Comparison of ENCODE assay signal across 9 cellular contexts in genomic region chr7:74217455-74218342, GRCh38. TPM values are rescaled to one million over a fixed set of nuclear protein-coding genes. Genes with fewer than 3 reads are reported as not detected.
DNase-seq lines count a peak whose midpoint lies in the region; ATAC-seq and TF ChIP-seq lines count a peak whose summit lies in the region.
"Had no signal": no experiment of that assay in that cellular context is flagged by ENCODE, and none has a peak within 500 bp of the region (broad histone marks: within the 10 kb centered on the region; RNA-seq: fewer than 3 reads in every experiment).

No MANE protein-coding gene starts in this region.

- no peaks in the 10 kb centered on the region for H3K9me3 ChIP-seq in aorta (ENCODE audit: control insufficient read depth, low read length)
- no peaks in the 10 kb centered on the region for H3K9me3 ChIP-seq in vagina
- H3K9me3 ChIP-seq in Caco-2, result no peaks in the 10 kb centered on the region

- TF ChIP-seq CTCF in vagina (IDR thresholded peaks at IDR 0.05) (no peak), Caco-2 (IDR thresholded peaks at IDR 0.05; ENCODE audit: insufficient read depth in 1 of 2, low read depth in 1 of 2, low read length in 1 of 2, severe bottlenecking in 1 of 2, unreplicated experiment in 1 of 2) (no peak)

- intact Hi-C loops in activated CD4-positive, alpha-beta memory T cell treated with anti-CD3 and anti-CD28 coated beads for 36 hours (cut with micrococcal nuclease), result no loop called here
- intact Hi-C loops in aorta (cut with DNase I) (no loop called here), vagina (cut with DNase I) (no loop called here), Caco-2 (cut with micrococcal nuclease; ENCODE audit: unreplicated experiment) (no loop called here)

- WGBS in aorta, 2 donors, result 72 to 78% methylated on average over 19 to 20 of the region's 20 CpGs

- H3K36me3 Mint-ChIP-seq in activated naive CD4-positive, alpha-beta T cell treated with anti-CD3 and anti-CD28 coated beads, Interleukin-2, amount 50 U/mL, for 72 hours, result no peaks in the 10 kb centered on the region
- H3K36me3 Mint-ChIP-seq in activated CD4-positive, alpha-beta memory T cell treated with anti-CD3 and anti-CD28 coated beads for 36 hours, result no peaks in the 10 kb centered on the region
- H3K36me3 Mint-ChIP-seq in Caco-2 (ENCODE audit: insufficient read depth, unreplicated experiment), result peaks cover 10% of the 10 kb centered on the region

- no peak for DNase-seq in activated naive CD4-positive, alpha-beta T cell treated with anti-CD3 and anti-CD28 coated beads, Interleukin-2, amount 50 U/mL, for 72 hours (ENCODE audit: low spot score in 2 of 2)
- no peak for DNase-seq in activated naive CD4-positive, alpha-beta T cell treated with anti-CD3 and anti-CD28 coated beads, Interleukin-2, amount 50 U/mL, for 16 hours
- DNase-seq in activated CD4-positive, alpha-beta memory T cell treated with anti-CD3 and anti-CD28 coated beads for 36 hours, result peak; percentile 36
- DNase-seq in aorta (no peak), vagina (ENCODE audit: extremely low spot score in 2 of 2) (no peak), Caco-2 (no peak)

- H3K4me1 Mint-ChIP-seq in activated CD4-positive, alpha-beta memory T cell treated with anti-CD3 and anti-CD28 coated beads for 36 hours (ENCODE audit: low read depth), result peaks cover 14% of the 10 kb centered on the region
- peaks cover 14% of the 10 kb centered on the region for H3K4me1 Mint-ChIP-seq in Caco-2 (ENCODE audit: low read depth, unreplicated experiment)

- no peak for TF ChIP-seq POLR2A in vagina (IDR thresholded peaks at IDR 0.05)

- H3K4me3 ChIP-seq in aorta (ENCODE audit: low read length in 2 of 2), result no peak overlapping the region
- no peak overlapping the region for H3K4me3 ChIP-seq in vagina
- H3K4me3 ChIP-seq in Caco-2 (ENCODE audit: low read depth, low read length), result no peak overlapping the region

- no peaks in the 10 kb centered on the region for H3K9me3 Mint-ChIP-seq in activated naive CD4-positive, alpha-beta T cell treated with anti-CD3 and anti-CD28 coated beads, Interleukin-2, amount 50 U/mL, for 72 hours
- no peaks in the 10 kb centered on the region for H3K9me3 Mint-ChIP-seq in activated CD4-positive, alpha-beta memory T cell treated with anti-CD3 and anti-CD28 coated beads for 36 hours
- no peaks in the 10 kb centered on the region for H3K9me3 Mint-ChIP-seq in Caco-2 (ENCODE audit: unreplicated experiment)

- no peaks in the 10 kb centered on the region for H3K27me3 Mint-ChIP-seq in activated CD4-positive, alpha-beta memory T cell treated with anti-CD3 and anti-CD28 coated beads for 36 hours
- no peaks in the 10 kb centered on the region for H3K27me3 Mint-ChIP-seq in Caco-2 (ENCODE audit: insufficient read depth, unreplicated experiment)

- BruUV-seq in Caco-2 (replicated peaks; lab: Mats Ljungman, UMichigan), result no TSS peak

- no peaks in the 10 kb centered on the region for H3K4me1 ChIP-seq in aorta (ENCODE audit: control insufficient read depth in 1 of 2, insufficient read depth in 2 of 2, low read length in 2 of 2)
- no peaks in the 10 kb centered on the region for H3K4me1 ChIP-seq in vagina
- peaks cover 13% of the 10 kb centered on the region for H3K4me1 ChIP-seq in Caco-2

- peak in 1 of 2 donors; percentile 65 for ATAC-seq in activated naive CD4-positive, alpha-beta T cell treated with anti-CD3 and anti-CD28 coated beads, Interleukin-2, amount 50 U/mL, for 72 hours
- peak; percentile 58 for ATAC-seq in HG03432 (IDR thresholded peaks at IDR 0.05; ENCODE audit: unreplicated experiment)
- peak; percentile 42 for ATAC-seq in aorta (ENCODE audit: low FRiP score)
- no peak for ATAC-seq in HG03469 (IDR thresholded peaks at IDR 0.05; ENCODE audit: unreplicated experiment)

- H3K27ac ChIP-seq in aorta (ENCODE audit: low read depth in 1 of 2, low read length in 2 of 2), result no peak overlapping the region
- no peak overlapping the region for H3K27ac ChIP-seq in vagina
- H3K27ac ChIP-seq: C4-2B had no signal

- H3K27me3 ChIP-seq in aorta (ENCODE audit: control insufficient read depth in 1 of 2, insufficient read depth in 2 of 2, low read length in 1 of 2) (no peaks in the 10 kb centered on the region), vagina (no peaks in the 10 kb centered on the region), Caco-2 (replicated peaks; ENCODE audit: control insufficient read depth, insufficient read depth, low read length) (no peaks in the 10 kb centered on the region)

- H3K36me3 ChIP-seq in aorta (ENCODE audit: control insufficient read depth in 1 of 2, insufficient read depth in 2 of 2, low read length in 1 of 2) (no peaks in the 10 kb centered on the region), vagina (no peaks in the 10 kb centered on the region), Caco-2 (ENCODE audit: control insufficient read depth, insufficient read depth, low read length) (no peaks in the 10 kb centered on the region)

- peak overlapping the region; percentile 35 to 60 for H3K27ac Mint-ChIP-seq in activated naive CD4-positive, alpha-beta T cell treated with anti-CD3 and anti-CD28 coated beads, Interleukin-2, amount 50 U/mL, for 72 hours
- H3K27ac Mint-ChIP-seq in activated CD4-positive, alpha-beta memory T cell treated with anti-CD3 and anti-CD28 coated beads for 36 hours, result no peak overlapping the region
- H3K27ac Mint-ChIP-seq in Caco-2 (ENCODE audit: unreplicated experiment), result no peak overlapping the region

- H3K4me3 Mint-ChIP-seq in activated CD4-positive, alpha-beta memory T cell treated with anti-CD3 and anti-CD28 coated beads for 36 hours, result no peak overlapping the region
- no peak overlapping the region for H3K4me3 Mint-ChIP-seq in Caco-2 (ENCODE audit: unreplicated experiment)

- POLR2A ChIA-PET in activated CD4-positive, alpha-beta memory T cell treated with anti-CD3 and anti-CD28 coated beads for 36 hours (lab: Charles Lee), result interaction anchor here (0.6 kb wide), 1 partner anchor 86 kb away, joined by 4 read pairs; no protein-coding TSS in a partner anchor
- POLR2A ChIA-PET in Caco-2 (lab: Charles Lee), result no interaction called here

- CTCF ChIA-PET in activated CD4-positive, alpha-beta memory T cell treated with anti-CD3 and anti-CD28 coated beads for 36 hours (lab: Charles Lee), result interaction anchor here (2.1 to 5.1 kb wide), 2 partner anchors 11 to 183 kb away, joined by 11 to 32 read pairs; no protein-coding TSS in a partner anchor
- CTCF ChIA-PET in Caco-2 (lab: Charles Lee), result interaction anchor here (0.7 to 2.1 kb wide), 2 partner anchors 11 to 184 kb away, joined by 3 to 9 read pairs; no protein-coding TSS in a partner anchor

RNA-seq across cellular contexts. Expression of gene LAT2, which starts 7.9 kb away (rescaled TPM):
- 1 to 10 TPM; 7.7 to 9.6 TPM for total RNA-seq in activated naive CD4-positive, alpha-beta T cell treated with anti-CD3 and anti-CD28 coated beads, Interleukin-2, amount 50 U/mL, for 72 hours
- total RNA-seq in activated CD4-positive, alpha-beta memory T cell treated with anti-CD3 and anti-CD28 coated beads for 36 hours, result 1 to 10 TPM; 6.6 to 6.7 TPM
- total RNA-seq in aorta (10 to 100 TPM; 12.0 to 17.0 TPM), vagina (4.2 TPM), Caco-2 (2022) (1.2 and 1.3 TPM in 2 replicates)
- polyA plus RNA-seq in aorta, result 10 to 100 TPM in 1 of 2 donors, 1 to 10 TPM in 1; 4.2 to 12.4 TPM

RNA-seq across cellular contexts. Expression of gene RFC2, which starts 36.5 kb away (rescaled TPM):
- 10 to 100 TPM; 80.1 to 84.5 TPM for total RNA-seq in activated naive CD4-positive, alpha-beta T cell treated with anti-CD3 and anti-CD28 coated beads, Interleukin-2, amount 50 U/mL, for 72 hours
- total RNA-seq in activated CD4-positive, alpha-beta memory T cell treated with anti-CD3 and anti-CD28 coated beads for 36 hours, result 10 to 100 TPM; 80.8 to 81.1 TPM
- total RNA-seq in aorta, result 10 to 100 TPM; 13.7 to 14.2 TPM
- 10 to 100 TPM; 12.8 to 16.1 TPM for polyA plus RNA-seq in aorta
- 14.5 TPM for total RNA-seq in vagina
- 64.9 and 75.6 TPM in 2 replicates for total RNA-seq in Caco-2 (2022)

RNA-seq across cellular contexts. Expression of gene EIF4H, which starts 43.5 kb away (rescaled TPM):
- 100 to 1,000 TPM; 255 to 470 TPM for total RNA-seq in activated naive CD4-positive, alpha-beta T cell treated with anti-CD3 and anti-CD28 coated beads, Interleukin-2, amount 50 U/mL, for 72 hours
- 100 to 1,000 TPM; 400 to 410 TPM for total RNA-seq in activated CD4-positive, alpha-beta memory T cell treated with anti-CD3 and anti-CD28 coated beads for 36 hours
- total RNA-seq in aorta, result 100 to 1,000 TPM; 190 to 207 TPM
- polyA plus RNA-seq in aorta, result 100 to 1,000 TPM; 140 to 183 TPM
- total RNA-seq in vagina, result 139 TPM
- total RNA-seq in Caco-2 (2022), result 370 TPM in 2 replicates

Comparison
In these comparisons a context has a peak if more than half of its experiments do, and no peak if none do; other contexts are left out.
1. H3K27ac Mint-ChIP-seq: peak in activated naive CD4-positive, alpha-beta T cell treated with anti-CD3 and anti-CD28 coated beads, Interleukin-2, amount 50 U/mL, for 72 hours (2 of 2); none in activated CD4-positive, alpha-beta memory T cell treated with anti-CD3 and anti-CD28 coated beads for 36 hours (single experiment) and Caco-2 (single experiment).